ENCODE assay signal across 10 cellular contexts in genomic region chr2:28397043-28397381, GRCh38. TPM values are rescaled to one million over a fixed set of nuclear protein-coding genes. Genes with fewer than 3 reads are reported as not detected.
DNase-seq lines count a peak whose midpoint lies in the region; ATAC-seq and TF ChIP-seq lines count a peak whose summit lies in the region.
"Had no signal": no experiment of that assay in that cellular context is flagged by ENCODE, and none has a peak within 500 bp of the region (broad histone marks: within the 10 kb centered on the region; RNA-seq: fewer than 3 reads in every experiment).

No MANE protein-coding gene starts in this region.

- CTCF ChIA-PET in activated CD8-positive, alpha-beta memory T cell treated with anti-CD3 and anti-CD28 coated beads, Interleukin-2, amount 10 ng/mL, durations not matched to agents 7 days and 5 days (lab: Charles Lee): interaction anchor here (1.0 to 1.2 kb wide), 3 partner anchors 13 to 674 kb away, joined by 3 read pairs; no protein-coding TSS in a partner anchor

- peaks cover 43% of the 10 kb centered on the region for H3K4me1 Mint-ChIP-seq in activated CD8-positive, alpha-beta memory T cell treated with anti-CD3 and anti-CD28 coated beads, Interleukin-2, amount 10 ng/mL, durations not matched to agents 7 days and 5 days

- H3K27me3 ChIP-seq in brain microvascular endothelial cell (replicated peaks): no peaks in the 10 kb centered on the region
- H3K27me3 ChIP-seq in right lobe of liver: no peaks in the 10 kb centered on the region
- H3K27me3 ChIP-seq in thyroid gland: no peaks in the 10 kb centered on the region

- no peak overlapping the region for H3K27ac Mint-ChIP-seq in activated CD8-positive, alpha-beta memory T cell treated with anti-CD3 and anti-CD28 coated beads, Interleukin-2, amount 10 ng/mL, durations not matched to agents 7 days and 5 days

- H3K36me3 ChIP-seq in brain microvascular endothelial cell (replicated peaks): peaks cover 24% of the 10 kb centered on the region
- peaks cover 0 to 1% (median 0%) of the 10 kb centered on the region in 4 donors for H3K36me3 ChIP-seq in right lobe of liver
- no peaks in the 10 kb centered on the region for H3K36me3 ChIP-seq in thyroid gland

- intact Hi-C loops in right lobe of liver (cut with DNase I) (no loop called here), thyroid gland (cut with DNase I) (loop anchor here (5.0 to 10.0 kb wide), 3 partner anchors 502 to 695 kb away; partner anchors contain the start of genes BABAM2 and RBKS)

- in situ Hi-C loops in brain microvascular endothelial cell (cut with HindIII; ENCODE audit: low pct_ligation_motif_present, low sequenced_read_pairs): no loop called here

- H3K27me3 Mint-ChIP-seq in activated CD8-positive, alpha-beta memory T cell treated with anti-CD3 and anti-CD28 coated beads, Interleukin-2, amount 10 ng/mL, durations not matched to agents 7 days and 5 days: no peaks in the 10 kb centered on the region
- H3K27me3 Mint-ChIP-seq: effector memory CD8-positive, alpha-beta T cell had no signal

- H3K9me3 ChIP-seq in right lobe of liver (no peaks in the 10 kb centered on the region), thyroid gland (no peaks in the 10 kb centered on the region)

- DNase-seq in activated CD8-positive, alpha-beta memory T cell treated with anti-CD3 and anti-CD28 coated beads, Interleukin-2, amount 10 ng/mL, durations not matched to agents 7 days and 5 days: no peak
- no peak for DNase-seq in activated CD8-positive, alpha-beta memory T cell treated with anti-CD3 and anti-CD28 coated beads for 24 hours
- DNase-seq in brain microvascular endothelial cell (no peak), right lobe of liver (no peak), thyroid gland (no peak), HPDE6-E6E7 (ENCODE audit: extremely low spot score) (no peak), NCI-H1048 (lab: John Stamatoyannopoulos, UW) (no peak)
- DNase-seq in stimulated activated CD4-positive, alpha-beta T cell treated with anti-CD3 and anti-CD28 coated beads, Interleukin-4, amount 100 ng/mL, for 1 hour: no peak
- DNase-seq: activated CD4-positive, alpha-beta T cell treated with anti-CD3 and anti-CD28 coated beads, Interleukin-2, amount 50 U/mL, for 48 hours; effector memory CD8-positive, alpha-beta T cell had no signal

- no peaks in the 10 kb centered on the region for H3K9me3 Mint-ChIP-seq in activated CD8-positive, alpha-beta memory T cell treated with anti-CD3 and anti-CD28 coated beads, Interleukin-2, amount 10 ng/mL, durations not matched to agents 7 days and 5 days (ENCODE audit: low read depth)
- H3K9me3 Mint-ChIP-seq: effector memory CD8-positive, alpha-beta T cell had no signal

- TF ChIP-seq POLR2A in right lobe of liver (IDR thresholded peaks at IDR 0.05) (no peak), thyroid gland (IDR thresholded peaks at IDR 0.05) (no peak)

- H3K36me3 Mint-ChIP-seq in activated CD8-positive, alpha-beta memory T cell treated with anti-CD3 and anti-CD28 coated beads, Interleukin-2, amount 10 ng/mL, durations not matched to agents 7 days and 5 days: peaks cover 30% of the 10 kb centered on the region

- no peak for ATAC-seq in activated CD8-positive, alpha-beta memory T cell treated with anti-CD3 and anti-CD28 coated beads, Interleukin-2, amount 10 ng/mL, durations not matched to agents 7 days and 5 days
- ATAC-seq in right lobe of liver: no peak
- ATAC-seq: effector memory CD8-positive, alpha-beta T cell had no signal

- H3K4me3 ChIP-seq in brain microvascular endothelial cell (ENCODE audit: low read depth, low read length) (peak overlapping the region; percentile 93), right lobe of liver (no peak overlapping the region), thyroid gland (replicated peaks in 1 of 3) (no peak overlapping the region)

- peak overlapping the region; percentile 32 for H3K4me3 Mint-ChIP-seq in activated CD8-positive, alpha-beta memory T cell treated with anti-CD3 and anti-CD28 coated beads, Interleukin-2, amount 10 ng/mL, durations not matched to agents 7 days and 5 days

- WGBS in right lobe of liver (ENCODE audit: insufficient coverage, low coverage, low lambda C conversion rate, missing lambda C conversion rate): 25% methylated on average over 2 of the region's 2 CpGs
- 31 to 35% methylated on average over 2 of the region's 2 CpGs for WGBS in thyroid gland, 2 donors

- TF ChIP-seq CTCF in brain microvascular endothelial cell (IDR thresholded peaks at IDR 0.05; ENCODE audit: low read depth, low read length, missing control alignments) (no peak), right lobe of liver (IDR thresholded peaks at IDR 0.05) (no peak), thyroid gland (IDR thresholded peaks at IDR 0.05) (no peak)

- H3K27ac ChIP-seq in brain microvascular endothelial cell (peak overlapping the region; percentile 98), right lobe of liver (peak overlapping the region; percentile 34 to 45 (median 45)), thyroid gland (peak overlapping the region; percentile 99 to 100 (median 100))

- H3K4me1 ChIP-seq in right lobe of liver (peaks cover 0 to 32% (median 7%) of the 10 kb centered on the region in 4 donors), thyroid gland (peaks cover 47 to 49% of the 10 kb centered on the region in 2 donors)

RNA-seq across cellular contexts. Expression of gene FOSL2, which starts 4.4 kb away (rescaled TPM):
- 10 to 100 TPM; 56.2 to 75.7 TPM for total RNA-seq in activated CD8-positive, alpha-beta memory T cell treated with anti-CD3 and anti-CD28 coated beads, Interleukin-2, amount 10 ng/mL, durations not matched to agents 7 days and 5 days
- total RNA-seq in right lobe of liver (10 to 100 TPM in 4 of 6 experiments, 1 to 10 TPM in 2; 8.1 to 70.7 (median 14.9) TPM), thyroid gland (10 to 100 TPM; 30.7 to 85.1 (median 40.6) TPM)

Comparison
In these comparisons a context has a peak if more than half of its experiments do, and no peak if none do; other contexts are left out.
1. H3K27ac ChIP-seq: peak in every context shown above with its lines; median percentile 100 in thyroid gland; 98 in brain microvascular endothelial cell; 45 in right lobe of liver.